ENCODE assay signal across 39 cellular contexts in the genomic region with DNA sequence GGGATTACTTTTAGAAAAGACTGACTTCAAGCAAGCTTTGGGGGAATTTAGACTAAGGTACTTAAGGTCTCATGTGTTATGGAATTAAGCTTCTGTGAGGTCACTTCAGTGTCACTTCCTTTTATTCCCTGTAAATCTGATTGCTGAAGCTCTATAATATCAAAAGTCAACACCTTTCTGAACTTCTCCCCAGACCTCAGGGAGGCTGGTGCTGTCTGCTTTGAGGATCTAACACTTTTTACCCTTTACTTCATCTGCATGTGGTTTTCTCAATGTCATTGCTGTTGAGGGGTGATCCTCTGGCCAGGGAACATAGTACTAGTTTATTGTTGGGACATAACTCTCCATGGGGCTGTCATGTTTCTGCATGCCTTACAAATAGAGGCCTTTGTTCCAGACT. TPM values are rescaled to one million over a fixed set of nuclear protein-coding genes. Genes with fewer than 3 reads are reported as not detected.
"Had no signal": no experiment of that assay in that cellular context is flagged by ENCODE, and none has a peak within 500 bp of the region (broad histone marks: within the 10 kb centered on the region; RNA-seq: fewer than 3 reads in every experiment).

No MANE protein-coding gene starts in this region.

- H3K4me3 ChIP-seq: adrenal gland, ascending aorta, body of pancreas, breast epithelium, cardiac muscle cell had no signal

- ATAC-seq: activated naive CD4-positive, alpha-beta T cell treated with anti-CD3 and anti-CD28 coated beads, Interleukin-2, amount 50 U/mL, for 72 hours; activated naive CD8-positive, alpha-beta T cell treated with anti-CD3 and anti-CD28 coated beads, Interleukin-2, amount 50 U/mL, for 24 hours; activated T-cell treated with anti-CD3 and anti-CD28 coated beads, Interleukin-2, amount 50 U/mL, for 4 hours; activated T-cell treated with anti-CD3 and anti-CD28 coated beads, Interleukin-2, amount 50 U/mL, for 72 hours; activated T-helper 17 cell treated with anti-CD3 and anti-CD28 coated beads, Interleukin-2, amount 50 U/mL, for 72 hours; body of pancreas had no signal

- H3K27ac ChIP-seq: adrenal gland, ascending aorta, body of pancreas, brain microvascular endothelial cell, breast epithelium, cardiac muscle cell had no signal

- H3K36me3 Mint-ChIP-seq: activated naive CD4-positive, alpha-beta T cell treated with anti-CD3 and anti-CD28 coated beads, Interleukin-2, amount 10 ng/mL, durations not matched to agents 7 days and 5 days; activated naive CD4-positive, alpha-beta T cell treated with anti-CD3 and anti-CD28 coated beads, Interleukin-2, amount 50 U/mL, for 24 hours; activated naive CD4-positive, alpha-beta T cell treated with anti-CD3 and anti-CD28 coated beads, Interleukin-2, amount 50 U/mL, for 72 hours; activated naive CD8-positive, alpha-beta T cell; activated naive CD8-positive, alpha-beta T cell treated with anti-CD3 and anti-CD28 coated beads for 36 hours; activated naive CD8-positive, alpha-beta T cell treated with anti-CD3 and anti-CD28 coated beads, Interleukin-2, amount 10 ng/mL, durations not matched to agents 7 days and 5 days; brain had no signal

- H3K9me3 Mint-ChIP-seq: activated naive CD4-positive, alpha-beta T cell treated with anti-CD3 and anti-CD28 coated beads, Interleukin-2, amount 10 ng/mL, durations not matched to agents 7 days and 5 days; activated naive CD4-positive, alpha-beta T cell treated with anti-CD3 and anti-CD28 coated beads, Interleukin-2, amount 50 U/mL, for 72 hours; activated naive CD8-positive, alpha-beta T cell treated with anti-CD3 and anti-CD28 coated beads for 36 hours; activated naive CD8-positive, alpha-beta T cell treated with anti-CD3 and anti-CD28 coated beads, Interleukin-2, amount 10 ng/mL, durations not matched to agents 7 days and 5 days; activated T-cell treated with anti-CD3 and anti-CD28 coated beads, Interleukin-2, amount 50 U/mL, for 24 hours; activated T-helper 1 cell treated with anti-CD3 and anti-CD28 coated beads, Interleukin-12 subunit alpha, Interleukin-12 subunit beta, Interleukin-2, Interleukin-4 antibody, amounts not matched to agents 30 ng/mL and 10 ng/mL and 1 ng/mL, durations not matched to agents 14 hours and 24 hours and 36 hours; activated T-helper 17 cell treated with anti-CD3 and anti-CD28 coated beads, Interleukin-2, amount 50 U/mL, for 72 hours; activated T-helper 2 cell treated with anti-CD3 and anti-CD28 coated beads, Interferon-gamma antibody, Interleukin-2, Interleukin-4, amounts not matched to agents 10 μg/mL and 5 μg/mL and 100 μg/mL, durations not matched to agents 14 hours and 24 hours and 36 hours; central memory CD8-positive, alpha-beta T cell had no signal

- H3K27me3 ChIP-seq: adrenal gland, ascending aorta, body of pancreas, brain microvascular endothelial cell, breast epithelium, cardiac muscle cell had no signal

- H3K9me3 ChIP-seq: adrenal gland, body of pancreas had no signal

- H3K4me1 ChIP-seq: adrenal gland, ascending aorta, body of pancreas, breast epithelium had no signal

- H3K4me1 Mint-ChIP-seq: activated naive CD4-positive, alpha-beta T cell treated with anti-CD3 and anti-CD28 coated beads, Interleukin-2, amount 10 ng/mL, durations not matched to agents 7 days and 5 days; activated naive CD4-positive, alpha-beta T cell treated with anti-CD3 and anti-CD28 coated beads, Interleukin-2, amount 50 U/mL, for 24 hours; activated naive CD8-positive, alpha-beta T cell treated with anti-CD3 and anti-CD28 coated beads for 36 hours; activated naive CD8-positive, alpha-beta T cell treated with anti-CD3 and anti-CD28 coated beads, Interleukin-2, amount 10 ng/mL, durations not matched to agents 7 days and 5 days; activated naive CD8-positive, alpha-beta T cell treated with anti-CD3 and anti-CD28 coated beads, Interleukin-2, amount 50 U/mL, for 24 hours; activated T-helper 17 cell treated with anti-CD3 and anti-CD28 coated beads, Interleukin-2, amount 50 U/mL, for 72 hours; brain; central memory CD8-positive, alpha-beta T cell had no signal

- H3K4me3 Mint-ChIP-seq: activated naive CD4-positive, alpha-beta T cell treated with anti-CD3 and anti-CD28 coated beads for 36 hours; activated naive CD4-positive, alpha-beta T cell treated with anti-CD3 and anti-CD28 coated beads, Interleukin-2, amount 10 ng/mL, durations not matched to agents 7 days and 5 days; activated naive CD4-positive, alpha-beta T cell treated with anti-CD3 and anti-CD28 coated beads, Interleukin-2, amount 50 U/mL, for 24 hours; activated naive CD8-positive, alpha-beta T cell; activated naive CD8-positive, alpha-beta T cell treated with anti-CD3 and anti-CD28 coated beads for 36 hours; activated naive CD8-positive, alpha-beta T cell treated with anti-CD3 and anti-CD28 coated beads, Interleukin-2, amount 10 ng/mL, durations not matched to agents 7 days and 5 days; activated naive CD8-positive, alpha-beta T cell treated with anti-CD3 and anti-CD28 coated beads, Interleukin-2, amount 50 U/mL, for 24 hours; activated T-cell treated with anti-CD3 and anti-CD28 coated beads, Interleukin-2, amount 50 U/mL, for 24 hours; activated T-cell treated with anti-CD3 and anti-CD28 coated beads, Interleukin-2, amount 50 U/mL, for 4 hours; activated T-cell treated with anti-CD3 and anti-CD28 coated beads, Interleukin-2, amount 50 U/mL, for 72 hours; activated T-helper 1 cell treated with anti-CD3 and anti-CD28 coated beads, Interleukin-12 subunit alpha, Interleukin-12 subunit beta, Interleukin-2, Interleukin-4 antibody, amounts not matched to agents 30 ng/mL and 10 ng/mL and 1 ng/mL, durations not matched to agents 14 hours and 24 hours and 36 hours; activated T-helper 17 cell treated with anti-CD3 and anti-CD28 coated beads, Interleukin-2, amount 50 U/mL, for 72 hours; brain; central memory CD8-positive, alpha-beta T cell had no signal

- H3K36me3 ChIP-seq: adrenal gland, ascending aorta, brain microvascular endothelial cell, breast epithelium, cardiac muscle cell had no signal

- DNase-seq: activated effector memory CD4-positive, alpha-beta T cell treated with anti-CD3 and anti-CD28 coated beads, Interleukin-2, amount 50 U/mL, for 16 hours; activated effector memory CD4-positive, alpha-beta T cell treated with Interleukin-2 at 50 U/mL for 16 hours; activated gamma-delta T cell; activated gamma-delta T cell treated with Interleukin-2 at 50 U/mL for 16 hours; activated naive CD4-positive, alpha-beta T cell; activated naive CD4-positive, alpha-beta T cell treated with anti-CD3 and anti-CD28 coated beads for 36 hours; activated naive CD4-positive, alpha-beta T cell treated with anti-CD3 and anti-CD28 coated beads, Interleukin-2, amount 10 ng/mL, durations not matched to agents 7 days and 5 days; activated naive CD4-positive, alpha-beta T cell treated with anti-CD3 and anti-CD28 coated beads, Interleukin-2, amount 50 U/mL, for 16 hours; activated naive CD4-positive, alpha-beta T cell treated with Interleukin-2 at 50 U/mL for 16 hours; activated naive CD8-positive, alpha-beta T cell treated with anti-CD3 and anti-CD28 coated beads for 36 hours; activated naive CD8-positive, alpha-beta T cell treated with anti-CD3 and anti-CD28 coated beads, Interleukin-2, amount 10 ng/mL, durations not matched to agents 7 days and 5 days; activated naive CD8-positive, alpha-beta T cell treated with anti-CD3 and anti-CD28 coated beads, Interleukin-2, amount 50 U/mL, for 24 hours; activated T-cell treated with anti-CD3 and anti-CD28 coated beads for 4 hours; activated T-cell treated with anti-CD3 and anti-CD28 coated beads, Interleukin-2, amount 50 U/mL, for 1 hour; activated T-cell treated with anti-CD3 and anti-CD28 coated beads, Interleukin-2, amount 50 U/mL, for 24 hours; activated T-cell treated with anti-CD3 and anti-CD28 coated beads, Interleukin-2, amount 50 U/mL, for 4 hours; activated T-cell treated with anti-CD3 and anti-CD28 coated beads, Interleukin-2, amount 50 U/mL, for 48 hours; activated T-cell treated with anti-CD3 and anti-CD28 coated beads, Interleukin-2, amount 50 U/mL, for 72 hours; adrenal gland; amniotic stem cell; amygdala; anterior cingulate cortex; aorta; body of pancreas; brain microvascular endothelial cell; caudate nucleus; central memory CD4-positive, alpha-beta T cell; cerebellar nuclear complex had no signal

- H3K27ac Mint-ChIP-seq: activated naive CD4-positive, alpha-beta T cell treated with anti-CD3 and anti-CD28 coated beads for 36 hours; activated naive CD4-positive, alpha-beta T cell treated with anti-CD3 and anti-CD28 coated beads, Interleukin-2, amount 10 ng/mL, durations not matched to agents 7 days and 5 days; activated naive CD4-positive, alpha-beta T cell treated with anti-CD3 and anti-CD28 coated beads, Interleukin-2, amount 50 U/mL, for 24 hours; activated naive CD8-positive, alpha-beta T cell; activated naive CD8-positive, alpha-beta T cell treated with anti-CD3 and anti-CD28 coated beads for 36 hours; activated naive CD8-positive, alpha-beta T cell treated with anti-CD3 and anti-CD28 coated beads, Interleukin-2, amount 10 ng/mL, durations not matched to agents 7 days and 5 days; activated naive CD8-positive, alpha-beta T cell treated with anti-CD3 and anti-CD28 coated beads, Interleukin-2, amount 50 U/mL, for 24 hours; activated T-cell treated with anti-CD3 and anti-CD28 coated beads, Interleukin-2, amount 50 U/mL, for 24 hours; activated T-cell treated with anti-CD3 and anti-CD28 coated beads, Interleukin-2, amount 50 U/mL, for 72 hours; activated T-helper 1 cell treated with anti-CD3 and anti-CD28 coated beads, Interleukin-12 subunit alpha, Interleukin-12 subunit beta, Interleukin-2, Interleukin-4 antibody, amounts not matched to agents 30 ng/mL and 10 ng/mL and 1 ng/mL, durations not matched to agents 14 hours and 24 hours and 36 hours; activated T-helper 17 cell treated with anti-CD3 and anti-CD28 coated beads, Interleukin-2, amount 50 U/mL, for 72 hours; activated T-helper 2 cell treated with anti-CD3 and anti-CD28 coated beads, Interferon-gamma antibody, Interleukin-2, Interleukin-4, amounts not matched to agents 10 μg/mL and 5 μg/mL and 100 μg/mL, durations not matched to agents 14 hours and 24 hours and 36 hours; brain had no signal

RNA-seq across cellular contexts. Expression of a gene that starts 41.8 kb away (rescaled TPM):
- total RNA-seq: activated naive CD4-positive, alpha-beta T cell treated with anti-CD3 and anti-CD28 coated beads for 36 hours; activated naive CD4-positive, alpha-beta T cell treated with anti-CD3 and anti-CD28 coated beads, Interleukin-2, amount 50 U/mL, for 72 hours; activated naive CD8-positive, alpha-beta T cell treated with anti-CD3 and anti-CD28 coated beads for 36 hours; activated naive CD8-positive, alpha-beta T cell treated with anti-CD3 and anti-CD28 coated beads, Interleukin-2, amount 10 ng/mL, durations not matched to agents 7 days and 5 days; activated T-cell treated with anti-CD3 and anti-CD28 coated beads, Interleukin-2, amount 50 U/mL, for 72 hours; activated T-helper 1 cell treated with anti-CD3 and anti-CD28 coated beads, Interleukin-12 subunit alpha, Interleukin-12 subunit beta, Interleukin-2, Interleukin-4 antibody, amounts not matched to agents 30 ng/mL and 10 ng/mL and 1 ng/mL, durations not matched to agents 14 hours and 24 hours and 36 hours; activated T-helper 17 cell treated with anti-CD3 and anti-CD28 coated beads, Interleukin-2, amount 50 U/mL, for 72 hours; activated T-helper 2 cell treated with anti-CD3 and anti-CD28 coated beads, Interferon-gamma antibody, Interleukin-2, Interleukin-4, amounts not matched to agents 10 μg/mL and 5 μg/mL and 100 μg/mL, durations not matched to agents 14 hours and 24 hours and 36 hours; ascending aorta had no signal
